ENCODE assay signal across 1 cellular context in the genomic region with DNA sequence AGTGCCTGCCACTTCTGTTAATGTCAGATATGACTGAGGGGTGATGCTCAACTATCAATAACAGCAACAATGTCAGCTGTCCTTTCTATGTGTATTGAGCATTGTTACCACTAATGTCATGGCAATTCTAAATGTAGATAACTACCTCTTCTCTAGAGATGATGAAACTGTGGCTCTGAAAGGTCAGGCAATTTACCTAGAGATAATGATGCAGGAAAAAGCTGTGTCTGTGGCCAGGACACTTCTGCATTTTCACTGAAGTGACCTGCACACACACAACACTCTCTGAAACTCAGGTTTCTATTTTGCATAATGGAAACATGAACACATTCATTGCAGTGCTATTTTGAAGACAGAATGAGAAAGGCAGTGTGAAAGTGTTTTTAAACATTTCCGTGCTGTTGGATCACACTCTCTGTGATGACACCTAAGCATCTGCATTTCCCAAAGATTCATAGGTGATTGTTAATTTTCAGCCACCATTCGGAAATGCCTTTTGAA.
TF ChIP-seq lines count a peak whose summit lies in the region.

No MANE protein-coding gene starts in this region.

TF ChIP-seq in GM12878, 131 proteins besides CTCF, POLR2A, EP300 and RAD21 (continued from another document and continues in another):
- TF ChIP-seq, protein P1, sequence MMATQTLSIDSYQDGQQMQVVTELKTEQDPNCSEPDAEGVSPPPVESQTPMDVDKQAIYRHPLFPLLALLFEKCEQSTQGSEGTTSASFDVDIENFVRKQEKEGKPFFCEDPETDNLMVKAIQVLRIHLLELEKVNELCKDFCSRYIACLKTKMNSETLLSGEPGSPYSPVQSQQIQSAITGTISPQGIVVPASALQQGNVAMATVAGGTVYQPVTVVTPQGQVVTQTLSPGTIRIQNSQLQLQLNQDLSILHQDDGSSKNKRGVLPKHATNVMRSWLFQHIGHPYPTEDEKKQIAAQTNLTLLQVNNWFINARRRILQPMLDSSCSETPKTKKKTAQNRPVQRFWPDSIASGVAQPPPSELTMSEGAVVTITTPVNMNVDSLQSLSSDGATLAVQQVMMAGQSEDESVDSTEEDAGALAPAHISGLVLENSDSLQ (IDR thresholded peaks at IDR 0.05) = peak; percentile 71
- TF ChIP-seq ESRRA (IDR thresholded peaks at IDR 0.05; ENCODE audit: low read length) (no peak), DPF2 (IDR thresholded peaks at IDR 0.05) (peak; percentile 72), SPI1 (IDR thresholded peaks at IDR 0.05; ENCODE audit: borderline replicate concordance, insufficient read depth, low read depth, low read length) (peak; percentile 96), POLR2AphosphoS5 (IDR thresholded peaks at IDR 0.05; ENCODE audit: low read length) (no peak; the same call in 1 of the 2 replicates), NBN (IDR thresholded peaks at IDR 0.05) (0 out of 2 replicates have a peak, but pooled peaks have one; percentile 65), SUZ12 (IDR thresholded peaks at IDR 0.05; ENCODE audit: unreplicated experiment) (no peak), MXI1 (IDR thresholded peaks at IDR 0.05; ENCODE audit: low read depth, low read length) (no peak), LARP7 (IDR thresholded peaks at IDR 0.05) (no peak), FOS (IDR thresholded peaks at IDR 0.05; ENCODE audit: borderline replicate concordance, extremely low read depth, insufficient read length) (no peak), JUND (IDR thresholded peaks at IDR 0.05; ENCODE audit: low read depth, low read length) (no peak), NFXL1 (IDR thresholded peaks at IDR 0.05; ENCODE audit: borderline replicate concordance) (no peak), NR2F1 (conservative IDR thresholded peaks at IDR 0.05) (peak; percentile 97), GATAD2B (conservative IDR thresholded peaks at IDR 0.05; ENCODE audit: low read depth) (0 out of 2 replicates have a peak, but pooled peaks have one; percentile 48), ZNF274 (IDR thresholded peaks at IDR 0.05; ENCODE audit: insufficient read depth, insufficient read length) (no peak), CHD2 (IDR thresholded peaks at IDR 0.05; ENCODE audit: borderline replicate concordance, low read depth, low read length) (peak; percentile 50; the same call in 1 of the 2 replicates), TBL1XR1 (IDR thresholded peaks at IDR 0.05; ENCODE audit: low read depth, low read length) (no peak; the same call in 1 of the 2 replicates), RAD51 (IDR thresholded peaks at IDR 0.05) (peak; percentile 56; the same call in 1 of the 2 replicates), BACH1 (IDR thresholded peaks at IDR 0.05; ENCODE audit: borderline replicate concordance) (peak; percentile 37; the same call in 1 of the 2 replicates), KAT2A (conservative IDR thresholded peaks at IDR 0.05; ENCODE audit: control insufficient read depth, low read depth, low read length) (no peak), NR2C2 (IDR thresholded peaks at IDR 0.05; ENCODE audit: borderline replicate concordance, control insufficient read depth, insufficient read length, low read depth) (no peak), FOXK2 (IDR thresholded peaks at IDR 0.05) (no peak)
- TF ChIP-seq, protein P2, sequence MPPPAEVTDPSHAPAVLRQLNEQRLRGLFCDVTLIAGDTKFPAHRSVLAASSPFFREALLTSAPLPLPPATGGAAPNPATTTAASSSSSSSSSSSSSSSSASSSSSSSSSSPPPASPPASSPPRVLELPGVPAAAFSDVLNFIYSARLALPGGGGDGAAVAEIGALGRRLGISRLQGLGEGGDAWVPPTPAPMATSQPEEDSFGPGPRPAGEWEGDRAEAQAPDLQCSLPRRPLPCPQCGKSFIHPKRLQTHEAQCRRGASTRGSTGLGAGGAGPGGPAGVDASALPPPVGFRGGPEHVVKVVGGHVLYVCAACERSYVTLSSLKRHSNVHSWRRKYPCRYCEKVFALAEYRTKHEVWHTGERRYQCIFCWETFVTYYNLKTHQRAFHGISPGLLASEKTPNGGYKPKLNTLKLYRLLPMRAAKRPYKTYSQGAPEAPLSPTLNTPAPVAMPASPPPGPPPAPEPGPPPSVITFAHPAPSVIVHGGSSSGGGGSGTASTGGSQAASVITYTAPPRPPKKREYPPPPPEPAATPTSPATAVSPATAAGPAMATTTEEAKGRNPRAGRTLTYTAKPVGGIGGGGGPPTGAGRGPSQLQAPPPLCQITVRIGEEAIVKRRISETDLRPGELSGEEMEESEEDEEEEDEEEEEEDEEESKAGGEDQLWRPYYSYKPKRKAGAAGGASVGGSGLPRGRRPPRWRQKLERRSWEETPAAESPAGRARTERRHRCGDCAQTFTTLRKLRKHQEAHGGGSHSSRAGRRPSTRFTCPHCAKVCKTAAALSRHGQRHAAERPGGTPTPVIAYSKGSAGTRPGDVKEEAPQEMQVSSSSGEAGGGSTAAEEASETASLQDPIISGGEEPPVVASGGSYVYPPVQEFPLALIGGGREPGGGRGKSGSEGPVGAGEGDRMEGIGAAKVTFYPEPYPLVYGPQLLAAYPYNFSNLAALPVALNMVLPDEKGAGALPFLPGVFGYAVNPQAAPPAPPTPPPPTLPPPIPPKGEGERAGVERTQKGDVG (CRISPR knock-in tag; IDR thresholded peaks at IDR 0.05) = no peak
- TF ChIP-seq, protein P3, sequence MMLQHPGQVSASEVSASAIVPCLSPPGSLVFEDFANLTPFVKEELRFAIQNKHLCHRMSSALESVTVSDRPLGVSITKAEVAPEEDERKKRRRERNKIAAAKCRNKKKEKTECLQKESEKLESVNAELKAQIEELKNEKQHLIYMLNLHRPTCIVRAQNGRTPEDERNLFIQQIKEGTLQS (IDR thresholded peaks at IDR 0.05; ENCODE audit: borderline replicate concordance, extremely low read depth, low read depth, low read length) = no peak
- TF ChIP-seq, protein P4, sequence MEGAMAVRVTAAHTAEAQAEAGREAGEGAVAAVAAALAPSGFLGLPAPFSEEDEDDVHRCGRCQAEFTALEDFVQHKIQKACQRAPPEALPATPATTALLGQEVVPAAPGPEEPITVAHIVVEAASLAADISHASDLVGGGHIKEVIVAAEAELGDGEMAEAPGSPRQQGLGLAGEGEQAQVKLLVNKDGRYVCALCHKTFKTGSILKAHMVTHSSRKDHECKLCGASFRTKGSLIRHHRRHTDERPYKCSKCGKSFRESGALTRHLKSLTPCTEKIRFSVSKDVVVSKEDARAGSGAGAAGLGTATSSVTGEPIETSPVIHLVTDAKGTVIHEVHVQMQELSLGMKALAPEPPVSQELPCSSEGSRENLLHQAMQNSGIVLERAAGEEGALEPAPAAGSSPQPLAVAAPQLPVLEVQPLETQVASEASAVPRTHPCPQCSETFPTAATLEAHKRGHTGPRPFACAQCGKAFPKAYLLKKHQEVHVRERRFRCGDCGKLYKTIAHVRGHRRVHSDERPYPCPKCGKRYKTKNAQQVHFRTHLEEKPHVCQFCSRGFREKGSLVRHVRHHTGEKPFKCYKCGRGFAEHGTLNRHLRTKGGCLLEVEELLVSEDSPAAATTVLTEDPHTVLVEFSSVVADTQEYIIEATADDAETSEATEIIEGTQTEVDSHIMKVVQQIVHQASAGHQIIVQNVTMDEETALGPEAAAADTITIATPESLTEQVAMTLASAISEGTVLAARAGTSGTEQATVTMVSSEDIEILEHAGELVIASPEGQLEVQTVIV (IDR thresholded peaks at IDR 0.05; ENCODE audit: borderline replicate concordance, partially characterized antibody) = no peak
- TF ChIP-seq, protein P5, sequence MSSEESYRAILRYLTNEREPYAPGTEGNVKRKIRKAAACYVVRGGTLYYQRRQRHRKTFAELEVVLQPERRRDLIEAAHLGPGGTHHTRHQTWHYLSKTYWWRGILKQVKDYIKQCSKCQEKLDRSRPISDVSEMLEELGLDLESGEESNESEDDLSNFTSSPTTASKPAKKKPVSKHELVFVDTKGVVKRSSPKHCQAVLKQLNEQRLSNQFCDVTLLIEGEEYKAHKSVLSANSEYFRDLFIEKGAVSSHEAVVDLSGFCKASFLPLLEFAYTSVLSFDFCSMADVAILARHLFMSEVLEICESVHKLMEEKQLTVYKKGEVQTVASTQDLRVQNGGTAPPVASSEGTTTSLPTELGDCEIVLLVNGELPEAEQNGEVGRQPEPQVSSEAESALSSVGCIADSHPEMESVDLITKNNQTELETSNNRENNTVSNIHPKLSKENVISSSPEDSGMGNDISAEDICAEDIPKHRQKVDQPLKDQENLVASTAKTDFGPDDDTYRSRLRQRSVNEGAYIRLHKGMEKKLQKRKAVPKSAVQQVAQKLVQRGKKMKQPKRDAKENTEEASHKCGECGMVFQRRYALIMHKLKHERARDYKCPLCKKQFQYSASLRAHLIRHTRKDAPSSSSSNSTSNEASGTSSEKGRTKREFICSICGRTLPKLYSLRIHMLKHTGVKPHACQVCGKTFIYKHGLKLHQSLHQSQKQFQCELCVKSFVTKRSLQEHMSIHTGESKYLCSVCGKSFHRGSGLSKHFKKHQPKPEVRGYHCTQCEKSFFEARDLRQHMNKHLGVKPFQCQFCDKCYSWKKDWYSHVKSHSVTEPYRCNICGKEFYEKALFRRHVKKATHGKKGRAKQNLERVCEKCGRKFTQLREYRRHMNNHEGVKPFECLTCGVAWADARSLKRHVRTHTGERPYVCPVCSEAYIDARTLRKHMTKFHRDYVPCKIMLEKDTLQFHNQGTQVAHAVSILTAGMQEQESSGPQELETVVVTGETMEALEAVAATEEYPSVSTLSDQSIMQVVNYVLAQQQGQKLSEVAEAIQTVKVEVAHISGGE (CRISPR knock-in tag; IDR thresholded peaks at IDR 0.05) = no peak
- TF ChIP-seq, protein P6, sequence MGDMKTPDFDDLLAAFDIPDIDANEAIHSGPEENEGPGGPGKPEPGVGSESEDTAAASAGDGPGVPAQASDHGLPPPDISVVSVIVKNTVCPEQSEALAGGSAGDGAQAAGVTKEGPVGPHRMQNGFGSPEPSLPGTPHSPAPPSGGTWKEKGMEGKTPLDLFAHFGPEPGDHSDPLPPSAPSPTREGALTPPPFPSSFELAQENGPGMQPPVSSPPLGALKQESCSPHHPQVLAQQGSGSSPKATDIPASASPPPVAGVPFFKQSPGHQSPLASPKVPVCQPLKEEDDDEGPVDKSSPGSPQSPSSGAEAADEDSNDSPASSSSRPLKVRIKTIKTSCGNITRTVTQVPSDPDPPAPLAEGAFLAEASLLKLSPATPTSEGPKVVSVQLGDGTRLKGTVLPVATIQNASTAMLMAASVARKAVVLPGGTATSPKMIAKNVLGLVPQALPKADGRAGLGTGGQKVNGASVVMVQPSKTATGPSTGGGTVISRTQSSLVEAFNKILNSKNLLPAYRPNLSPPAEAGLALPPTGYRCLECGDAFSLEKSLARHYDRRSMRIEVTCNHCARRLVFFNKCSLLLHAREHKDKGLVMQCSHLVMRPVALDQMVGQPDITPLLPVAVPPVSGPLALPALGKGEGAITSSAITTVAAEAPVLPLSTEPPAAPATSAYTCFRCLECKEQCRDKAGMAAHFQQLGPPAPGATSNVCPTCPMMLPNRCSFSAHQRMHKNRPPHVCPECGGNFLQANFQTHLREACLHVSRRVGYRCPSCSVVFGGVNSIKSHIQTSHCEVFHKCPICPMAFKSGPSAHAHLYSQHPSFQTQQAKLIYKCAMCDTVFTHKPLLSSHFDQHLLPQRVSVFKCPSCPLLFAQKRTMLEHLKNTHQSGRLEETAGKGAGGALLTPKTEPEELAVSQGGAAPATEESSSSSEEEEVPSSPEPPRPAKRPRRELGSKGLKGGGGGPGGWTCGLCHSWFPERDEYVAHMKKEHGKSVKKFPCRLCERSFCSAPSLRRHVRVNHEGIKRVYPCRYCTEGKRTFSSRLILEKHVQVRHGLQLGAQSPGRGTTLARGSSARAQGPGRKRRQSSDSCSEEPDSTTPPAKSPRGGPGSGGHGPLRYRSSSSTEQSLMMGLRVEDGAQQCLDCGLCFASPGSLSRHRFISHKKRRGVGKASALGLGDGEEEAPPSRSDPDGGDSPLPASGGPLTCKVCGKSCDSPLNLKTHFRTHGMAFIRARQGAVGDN (IDR thresholded peaks at IDR 0.05) = peak; percentile 38
- TF ChIP-seq, protein P7, sequence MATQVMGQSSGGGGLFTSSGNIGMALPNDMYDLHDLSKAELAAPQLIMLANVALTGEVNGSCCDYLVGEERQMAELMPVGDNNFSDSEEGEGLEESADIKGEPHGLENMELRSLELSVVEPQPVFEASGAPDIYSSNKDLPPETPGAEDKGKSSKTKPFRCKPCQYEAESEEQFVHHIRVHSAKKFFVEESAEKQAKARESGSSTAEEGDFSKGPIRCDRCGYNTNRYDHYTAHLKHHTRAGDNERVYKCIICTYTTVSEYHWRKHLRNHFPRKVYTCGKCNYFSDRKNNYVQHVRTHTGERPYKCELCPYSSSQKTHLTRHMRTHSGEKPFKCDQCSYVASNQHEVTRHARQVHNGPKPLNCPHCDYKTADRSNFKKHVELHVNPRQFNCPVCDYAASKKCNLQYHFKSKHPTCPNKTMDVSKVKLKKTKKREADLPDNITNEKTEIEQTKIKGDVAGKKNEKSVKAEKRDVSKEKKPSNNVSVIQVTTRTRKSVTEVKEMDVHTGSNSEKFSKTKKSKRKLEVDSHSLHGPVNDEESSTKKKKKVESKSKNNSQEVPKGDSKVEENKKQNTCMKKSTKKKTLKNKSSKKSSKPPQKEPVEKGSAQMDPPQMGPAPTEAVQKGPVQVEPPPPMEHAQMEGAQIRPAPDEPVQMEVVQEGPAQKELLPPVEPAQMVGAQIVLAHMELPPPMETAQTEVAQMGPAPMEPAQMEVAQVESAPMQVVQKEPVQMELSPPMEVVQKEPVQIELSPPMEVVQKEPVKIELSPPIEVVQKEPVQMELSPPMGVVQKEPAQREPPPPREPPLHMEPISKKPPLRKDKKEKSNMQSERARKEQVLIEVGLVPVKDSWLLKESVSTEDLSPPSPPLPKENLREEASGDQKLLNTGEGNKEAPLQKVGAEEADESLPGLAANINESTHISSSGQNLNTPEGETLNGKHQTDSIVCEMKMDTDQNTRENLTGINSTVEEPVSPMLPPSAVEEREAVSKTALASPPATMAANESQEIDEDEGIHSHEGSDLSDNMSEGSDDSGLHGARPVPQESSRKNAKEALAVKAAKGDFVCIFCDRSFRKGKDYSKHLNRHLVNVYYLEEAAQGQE (IDR thresholded peaks at IDR 0.05; ENCODE audit: low read depth, low read length) = no peak; the same call in 1 of the 2 replicates
- TF ChIP-seq, protein P8, sequence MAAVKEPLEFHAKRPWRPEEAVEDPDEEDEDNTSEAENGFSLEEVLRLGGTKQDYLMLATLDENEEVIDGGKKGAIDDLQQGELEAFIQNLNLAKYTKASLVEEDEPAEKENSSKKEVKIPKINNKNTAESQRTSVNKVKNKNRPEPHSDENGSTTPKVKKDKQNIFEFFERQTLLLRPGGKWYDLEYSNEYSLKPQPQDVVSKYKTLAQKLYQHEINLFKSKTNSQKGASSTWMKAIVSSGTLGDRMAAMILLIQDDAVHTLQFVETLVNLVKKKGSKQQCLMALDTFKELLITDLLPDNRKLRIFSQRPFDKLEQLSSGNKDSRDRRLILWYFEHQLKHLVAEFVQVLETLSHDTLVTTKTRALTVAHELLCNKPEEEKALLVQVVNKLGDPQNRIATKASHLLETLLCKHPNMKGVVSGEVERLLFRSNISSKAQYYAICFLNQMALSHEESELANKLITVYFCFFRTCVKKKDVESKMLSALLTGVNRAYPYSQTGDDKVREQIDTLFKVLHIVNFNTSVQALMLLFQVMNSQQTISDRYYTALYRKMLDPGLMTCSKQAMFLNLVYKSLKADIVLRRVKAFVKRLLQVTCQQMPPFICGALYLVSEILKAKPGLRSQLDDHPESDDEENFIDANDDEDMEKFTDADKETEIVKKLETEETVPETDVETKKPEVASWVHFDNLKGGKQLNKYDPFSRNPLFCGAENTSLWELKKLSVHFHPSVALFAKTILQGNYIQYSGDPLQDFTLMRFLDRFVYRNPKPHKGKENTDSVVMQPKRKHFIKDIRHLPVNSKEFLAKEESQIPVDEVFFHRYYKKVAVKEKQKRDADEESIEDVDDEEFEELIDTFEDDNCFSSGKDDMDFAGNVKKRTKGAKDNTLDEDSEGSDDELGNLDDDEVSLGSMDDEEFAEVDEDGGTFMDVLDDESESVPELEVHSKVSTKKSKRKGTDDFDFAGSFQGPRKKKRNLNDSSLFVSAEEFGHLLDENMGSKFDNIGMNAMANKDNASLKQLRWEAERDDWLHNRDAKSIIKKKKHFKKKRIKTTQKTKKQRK (IDR thresholded peaks at IDR 0.05; ENCODE audit: low read depth, low read length) = no peak
